Comparison of ENCODE assay signal across 1 cellular context in genomic region chr3:134419214-134419965, GRCh38.
TF ChIP-seq lines count a peak whose summit lies in the region.

No MANE protein-coding gene starts in this region.

TF ChIP-seq in HepG2, 621 proteins besides CTCF, POLR2A, EP300 and RAD21 (continued from another document and continues in another):
- peak; percentile 92 for TF ChIP-seq ARID5B (CRISPR knock-in tag; IDR thresholded peaks at IDR 0.05)
- no peak for TF ChIP-seq PTBP1 (IDR thresholded peaks at IDR 0.05; ENCODE audit: low read depth, low read length, poor library complexity, severe bottlenecking)
- TF ChIP-seq EHMT2 (IDR thresholded peaks at IDR 0.05; ENCODE audit: borderline replicate concordance, low read depth, low read length), result peak; percentile 38; the same call in 1 of the 2 replicates
- no peak; the same call in 1 of the 2 replicates for TF ChIP-seq TBX3 (IDR thresholded peaks at IDR 0.05; ENCODE audit: borderline replicate concordance)
- TF ChIP-seq ZBTB38 (CRISPR knock-in tag; IDR thresholded peaks at IDR 0.05), result no peak
- TF ChIP-seq HMG20A (CRISPR knock-in tag; IDR thresholded peaks at IDR 0.05; ENCODE audit: borderline replicate concordance), result peak; percentile 87
- no peak for TF ChIP-seq ATRX (CRISPR knock-in tag; IDR thresholded peaks at IDR 0.05; ENCODE audit: borderline replicate concordance)
- TF ChIP-seq, protein P1, sequence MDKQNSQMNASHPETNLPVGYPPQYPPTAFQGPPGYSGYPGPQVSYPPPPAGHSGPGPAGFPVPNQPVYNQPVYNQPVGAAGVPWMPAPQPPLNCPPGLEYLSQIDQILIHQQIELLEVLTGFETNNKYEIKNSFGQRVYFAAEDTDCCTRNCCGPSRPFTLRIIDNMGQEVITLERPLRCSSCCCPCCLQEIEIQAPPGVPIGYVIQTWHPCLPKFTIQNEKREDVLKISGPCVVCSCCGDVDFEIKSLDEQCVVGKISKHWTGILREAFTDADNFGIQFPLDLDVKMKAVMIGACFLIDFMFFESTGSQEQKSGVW (CRISPR knock-in tag; IDR thresholded peaks at IDR 0.05; ENCODE audit: borderline replicate concordance), result no peak
- TF ChIP-seq TEF (CRISPR knock-in tag; IDR thresholded peaks at IDR 0.05), result no peak
- TF ChIP-seq TBX2 (CRISPR knock-in tag; IDR thresholded peaks at IDR 0.05; ENCODE audit: borderline replicate concordance), result peak; percentile 83
- TF ChIP-seq RELA (CRISPR knock-in tag; IDR thresholded peaks at IDR 0.05), result 0 out of 2 replicates have a peak, but pooled peaks have one; percentile 56
- peak; percentile 73 for TF ChIP-seq POGZ (CRISPR knock-in tag; IDR thresholded peaks at IDR 0.05)
- no peak for TF ChIP-seq ZMAT5 (CRISPR knock-in tag; IDR thresholded peaks at IDR 0.05; ENCODE audit: borderline replicate concordance, low read depth)
- TF ChIP-seq ZNF337 (CRISPR knock-in tag; IDR thresholded peaks at IDR 0.05; ENCODE audit: borderline replicate concordance, low read depth), result no peak
- TF ChIP-seq ZSCAN5A (CRISPR knock-in tag; IDR thresholded peaks at IDR 0.05; ENCODE audit: borderline replicate concordance), result peak; percentile 70; the same call in 1 of the 2 replicates
- no peak for TF ChIP-seq ZBTB39 (CRISPR knock-in tag; IDR thresholded peaks at IDR 0.05)
- no peak; a peak in 1 of 4 replicates for TF ChIP-seq ATF4 (CRISPR knock-in tag; IDR thresholded peaks at IDR 0.05)
- no peak for TF ChIP-seq TP53 (CRISPR knock-in tag; conservative IDR thresholded peaks at IDR 0.05)
- TF ChIP-seq RBFOX2 (IDR thresholded peaks at IDR 0.05; ENCODE audit: low read depth, low read length), result no peak
- no peak for TF ChIP-seq REXO4 (CRISPR knock-in tag; IDR thresholded peaks at IDR 0.05; ENCODE audit: borderline replicate concordance)
- TF ChIP-seq SPEN (CRISPR knock-in tag; IDR thresholded peaks at IDR 0.05; ENCODE audit: low read depth), result no peak
- peak; percentile 65 for TF ChIP-seq JUN (CRISPR knock-in tag; IDR thresholded peaks at IDR 0.05)
- no peak for TF ChIP-seq FOXM1 (CRISPR knock-in tag; IDR thresholded peaks at IDR 0.05)
- no peak for TF ChIP-seq LBX2 (CRISPR knock-in tag; IDR thresholded peaks at IDR 0.05; ENCODE audit: borderline replicate concordance)
- no peak for TF ChIP-seq ZNF720 (CRISPR knock-in tag; IDR thresholded peaks at IDR 0.05)
- no peak for TF ChIP-seq DBP (CRISPR knock-in tag; IDR thresholded peaks at IDR 0.05; ENCODE audit: not compliant biosample characterization)
- TF ChIP-seq CSRNP1 (CRISPR knock-in tag; IDR thresholded peaks at IDR 0.05), result no peak
- no peak for TF ChIP-seq NFATC3 (CRISPR knock-in tag; IDR thresholded peaks at IDR 0.05)
- TF ChIP-seq KLF12 (CRISPR knock-in tag; IDR thresholded peaks at IDR 0.05; ENCODE audit: borderline replicate concordance), result no peak
- no peak for TF ChIP-seq SSRP1 (CRISPR knock-in tag; IDR thresholded peaks at IDR 0.05)
- TF ChIP-seq PREB (CRISPR knock-in tag; IDR thresholded peaks at IDR 0.05), result no peak
- TF ChIP-seq ZC3H13 (CRISPR knock-in tag; IDR thresholded peaks at IDR 0.05), result no peak
- TF ChIP-seq ZNF607 (CRISPR knock-in tag; IDR thresholded peaks at IDR 0.05; ENCODE audit: borderline replicate concordance), result no peak
- TF ChIP-seq ZNF468 (CRISPR knock-in tag; IDR thresholded peaks at IDR 0.05), result no peak
- TF ChIP-seq ZKSCAN1 (IDR thresholded peaks at IDR 0.05; ENCODE audit: low read length), result no peak
- TF ChIP-seq, protein P2, sequence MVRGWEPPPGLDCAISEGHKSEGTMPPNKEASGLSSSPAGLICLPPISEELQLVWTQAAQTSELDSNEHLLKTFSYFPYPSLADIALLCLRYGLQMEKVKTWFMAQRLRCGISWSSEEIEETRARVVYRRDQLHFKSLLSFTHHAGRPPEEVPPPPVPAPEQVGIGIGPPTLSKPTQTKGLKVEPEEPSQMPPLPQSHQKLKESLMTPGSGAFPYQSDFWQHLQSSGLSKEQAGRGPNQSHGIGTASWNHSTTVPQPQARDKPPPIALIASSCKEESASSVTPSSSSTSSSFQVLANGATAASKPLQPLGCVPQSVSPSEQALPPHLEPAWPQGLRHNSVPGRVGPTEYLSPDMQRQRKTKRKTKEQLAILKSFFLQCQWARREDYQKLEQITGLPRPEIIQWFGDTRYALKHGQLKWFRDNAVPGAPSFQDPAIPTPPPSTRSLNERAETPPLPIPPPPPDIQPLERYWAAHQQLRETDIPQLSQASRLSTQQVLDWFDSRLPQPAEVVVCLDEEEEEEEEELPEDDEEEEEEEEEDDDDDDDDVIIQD (CRISPR knock-in tag; IDR thresholded peaks at IDR 0.05; ENCODE audit: low read depth), result peak; percentile 34; the same call in 1 of the 2 replicates
- 0 out of 2 replicates have a peak, but pooled peaks have one; percentile 23 for TF ChIP-seq ZMAT3 (CRISPR knock-in tag; conservative IDR thresholded peaks at IDR 0.05)
- peak; percentile 55 for TF ChIP-seq YY1 (IDR thresholded peaks at IDR 0.05; ENCODE audit: insufficient read depth, insufficient replicate concordance, low read depth, low read length)
- no peak for TF ChIP-seq SAFB2 (CRISPR knock-in tag; IDR thresholded peaks at IDR 0.05; ENCODE audit: borderline replicate concordance, low read depth)
- TF ChIP-seq, protein P3, sequence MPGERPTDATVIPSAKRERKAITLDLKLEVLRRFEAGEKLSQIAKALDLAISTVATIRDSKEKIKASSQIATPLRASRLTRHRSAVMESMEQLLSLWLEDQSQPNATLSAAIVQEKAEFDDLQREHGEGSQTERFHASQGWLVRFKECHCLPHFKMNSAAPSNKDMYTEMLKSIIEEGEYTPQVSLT (CRISPR knock-in tag; IDR thresholded peaks at IDR 0.05; ENCODE audit: borderline replicate concordance, low read depth), result no peak
- peak; percentile 93; the same call in 1 of the 2 replicates for TF ChIP-seq CBX5 (CRISPR knock-in tag; IDR thresholded peaks at IDR 0.05; ENCODE audit: borderline replicate concordance)
- TF ChIP-seq ZNF7 (CRISPR knock-in tag; IDR thresholded peaks at IDR 0.05), result no peak
- TF ChIP-seq PLRG1 (conservative IDR thresholded peaks at IDR 0.05), result no peak
- TF ChIP-seq ZBTB37 (CRISPR knock-in tag; IDR thresholded peaks at IDR 0.05), result peak; percentile 85
